ENCODE assay signal across 8 cellular contexts in the genomic region with DNA sequence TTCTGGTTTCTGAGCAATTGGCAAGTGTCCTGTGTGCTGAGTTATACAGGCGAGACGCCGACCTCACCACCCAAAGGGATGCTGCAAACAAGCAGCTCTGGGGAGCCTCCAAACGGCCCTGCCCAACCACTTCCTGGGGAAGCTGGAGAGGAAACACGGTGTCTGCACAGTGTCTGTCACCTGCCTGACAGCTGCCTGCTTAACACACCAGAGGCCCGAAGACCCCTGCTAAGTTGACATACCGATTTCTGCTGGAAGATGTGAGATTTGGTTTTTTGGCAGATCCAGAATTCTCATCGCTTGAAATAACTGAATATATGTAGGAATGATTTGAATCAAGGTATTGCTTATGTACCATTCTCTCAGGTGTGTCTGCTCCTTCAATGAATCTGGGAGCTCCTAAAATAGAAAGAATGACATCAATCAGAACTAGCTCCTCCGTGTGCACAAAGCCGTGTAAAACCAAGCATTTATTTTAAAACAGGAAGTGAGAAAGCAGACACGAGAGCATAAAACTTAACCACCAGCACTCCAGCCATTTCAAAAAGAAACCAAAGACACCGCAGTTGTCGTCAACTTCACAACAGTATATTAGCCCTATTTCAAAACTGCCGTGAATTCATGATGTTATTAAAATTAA. TPM values are rescaled to one million over a fixed set of nuclear protein-coding genes. Genes with fewer than 3 reads are reported as not detected.
DNase-seq lines count a peak whose midpoint lies in the region; ATAC-seq lines count a peak whose summit lies in the region.

No MANE protein-coding gene starts in this region.

- ATAC-seq in GM18867 (IDR thresholded peaks at IDR 0.05; ENCODE audit: unreplicated experiment): peak; percentile 83
- ATAC-seq in HG02970 (IDR thresholded peaks at IDR 0.05; ENCODE audit: low FRiP score, unreplicated experiment): peak; percentile 72

- DNase-seq in RPMI7951 (ENCODE audit: low read depth) (peak; percentile 60), hippocampal formation (lab: John Stamatoyannopoulos, UW) (peak; percentile 5 to 7), NCI-H524 (lab: John Stamatoyannopoulos, UW) (no peak), cerebellar nuclear complex (lab: John Stamatoyannopoulos, UW) (no peak)
- DNase-seq in activated effector memory CD4-positive, alpha-beta T cell treated with Interleukin-2 at 50 U/mL for 16 hours: peak; percentile 86
- DNase-seq in stimulated activated CD8-positive, alpha-beta memory T cell treated with anti-CD3 and anti-CD28 coated beads, Interleukin-15, amount 100 ng/mL, for 1 hour (ENCODE audit: low read depth): peak; percentile 54

RNA-seq across cellular contexts. Expression of a gene that starts 27.2 kb away (rescaled TPM):
- 0.12 and 0.59 TPM in 2 replicates for total RNA-seq in RPMI7951 (2014; rRNA removed; shearing (Covaris generic))

RNA-seq across cellular contexts. Expression of a gene that starts 41.1 kb away (rescaled TPM):
- not detected in 2 replicates for total RNA-seq in RPMI7951 (2014; rRNA removed; shearing (Covaris generic))

Comparison
In these comparisons a context has a peak if more than half of its experiments do, and no peak if none do; other contexts are left out.
1. DNase-seq: peak in RPMI7951 (single experiment), activated effector memory CD4-positive, alpha-beta T cell treated with Interleukin-2 at 50 U/mL for 16 hours (single experiment), hippocampal formation (2 of 2) and stimulated activated CD8-positive, alpha-beta memory T cell treated with anti-CD3 and anti-CD28 coated beads, Interleukin-15, amount 100 ng/mL, for 1 hour (single experiment); none in NCI-H524 (0 of 2) and cerebellar nuclear complex (0 of 2).